ENCODE assay signal across 21 cellular contexts in the genomic region with DNA sequence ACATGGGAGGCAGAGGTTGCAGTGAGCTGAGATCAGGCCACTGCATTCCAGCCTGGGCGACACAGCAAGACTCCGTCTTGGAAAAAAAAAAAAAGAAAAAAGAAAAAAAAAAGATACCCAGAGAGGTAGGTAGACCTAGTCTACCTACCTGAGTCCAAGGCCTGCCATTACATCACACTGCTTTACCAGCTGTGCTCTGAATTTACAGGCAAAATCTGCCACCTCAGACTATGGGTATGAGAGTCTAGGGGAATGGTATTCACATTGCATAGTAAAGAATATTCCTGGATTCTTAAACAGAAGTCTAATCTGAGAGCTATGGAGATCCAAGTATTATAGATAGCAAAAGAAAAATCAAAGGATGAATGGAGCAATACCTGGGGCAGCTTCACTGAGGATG.
"Had no signal": no experiment of that assay in that cellular context is flagged by ENCODE, and none has a peak within 500 bp of the region (broad histone marks: within the 10 kb centered on the region; RNA-seq: fewer than 3 reads in every experiment).

No MANE protein-coding gene starts in this region.

- DNase-seq: colonic mucosa; cortex of kidney; effector CD8-positive, alpha-beta T cell; effector memory CD8-positive, alpha-beta T cell; endodermal cell; foreskin keratinocyte; heart left ventricle; hypothalamus; immature natural killer cell; islet precursor cell; kidney; kidney glomerular epithelial cell; left lung; left ventricle myocardium superior; lower lobe of right lung; mesenchymal stem cell; mucosa of descending colon; naive B cell had no signal

- H3K4me3 Mint-ChIP-seq: dendritic cell treated with granulocyte-macrophage colony-stimulating factor and Interleukin-4, amounts not matched to agents 40 ng/mL and 50 ng/mL, for 4 days; effector memory CD8-positive, alpha-beta T cell; endodermal cell; immature natural killer cell; mesothelial cell of epicardium; naive B cell had no signal

- ATAC-seq: effector memory CD8-positive, alpha-beta T cell; foreskin keratinocyte; gastroesophageal sphincter; heart left ventricle; left lung; left ventricle myocardium superior; lower lobe of right lung; mucosa of descending colon had no signal

- H3K27me3 Mint-ChIP-seq: dendritic cell treated with granulocyte-macrophage colony-stimulating factor and Interleukin-4, amounts not matched to agents 40 ng/mL and 50 ng/mL, for 4 days; effector memory CD8-positive, alpha-beta T cell; naive B cell had no signal

- H3K9me3 Mint-ChIP-seq: dendritic cell treated with granulocyte-macrophage colony-stimulating factor and Interleukin-4, amounts not matched to agents 40 ng/mL and 50 ng/mL, for 4 days; effector memory CD8-positive, alpha-beta T cell; endodermal cell; immature natural killer cell; naive B cell had no signal

- H3K4me1 Mint-ChIP-seq: mesothelial cell of epicardium had no signal

- H3K27ac Mint-ChIP-seq: dendritic cell treated with granulocyte-macrophage colony-stimulating factor and Interleukin-4, amounts not matched to agents 40 ng/mL and 50 ng/mL, for 4 days; endodermal cell; immature natural killer cell; mesothelial cell of epicardium had no signal
